In genomic region chr1:230066036-230066435, GRCh38 we compare ENCODE assay signal across 9 cellular contexts. TPM values are rescaled to one million over a fixed set of nuclear protein-coding genes. Genes with fewer than 3 reads are reported as not detected.
DNase-seq lines count a peak whose midpoint lies in the region; ATAC-seq lines count a peak whose summit lies in the region.
"Had no signal": no experiment of that assay in that cellular context is flagged by ENCODE, and none has a peak within 500 bp of the region (broad histone marks: within the 10 kb centered on the region; RNA-seq: fewer than 3 reads in every experiment).

No MANE protein-coding gene starts in this region.

- no peak for ATAC-seq in activated CD8-positive, alpha-beta memory T cell treated with anti-CD3 and anti-CD28 coated beads, Interleukin-2, amount 10 ng/mL, durations not matched to agents 7 days and 5 days
- no peak for ATAC-seq in GM18870 (IDR thresholded peaks at IDR 0.05; ENCODE audit: unreplicated experiment)

- CTCF ChIA-PET in activated CD8-positive, alpha-beta memory T cell treated with anti-CD3 and anti-CD28 coated beads, Interleukin-2, amount 10 ng/mL, durations not matched to agents 7 days and 5 days (lab: Charles Lee), result interaction anchor here (1.0 to 1.2 kb wide), 2 partner anchors 55 to 240 kb away, joined by 3 to 6 read pairs; no protein-coding TSS in a partner anchor
- CTCF ChIA-PET in activated CD4-positive, alpha-beta memory T cell treated with anti-CD3 and anti-CD28 coated beads for 36 hours (lab: Charles Lee), result no interaction called here

- H3K27me3 Mint-ChIP-seq in activated CD8-positive, alpha-beta memory T cell treated with anti-CD3 and anti-CD28 coated beads, Interleukin-2, amount 10 ng/mL, durations not matched to agents 7 days and 5 days, result peaks cover 17% of the 10 kb centered on the region
- H3K27me3 Mint-ChIP-seq in activated CD4-positive, alpha-beta memory T cell treated with anti-CD3 and anti-CD28 coated beads for 36 hours, result peaks cover 2% of the 10 kb centered on the region

- H3K4me1 ChIP-seq in iPS-20b (ENCODE audit: insufficient read depth, low read length), result peaks cover 15% of the 10 kb centered on the region; the same call in 1 of the 2 replicates

- intact Hi-C loops in activated CD4-positive, alpha-beta memory T cell treated with anti-CD3 and anti-CD28 coated beads for 36 hours (cut with micrococcal nuclease), result loop anchor here (2.0 to 5.0 kb wide), 3 partner anchors 35 to 911 kb away; partner anchors contain the start of genes ARV1 and TTC13

- H3K27ac Mint-ChIP-seq in activated CD8-positive, alpha-beta memory T cell treated with anti-CD3 and anti-CD28 coated beads, Interleukin-2, amount 10 ng/mL, durations not matched to agents 7 days and 5 days, result peak overlapping the region; percentile 90
- H3K27ac Mint-ChIP-seq in activated CD4-positive, alpha-beta memory T cell treated with anti-CD3 and anti-CD28 coated beads for 36 hours, result peak overlapping the region; percentile 83

- H3K36me3 Mint-ChIP-seq in activated CD8-positive, alpha-beta memory T cell treated with anti-CD3 and anti-CD28 coated beads, Interleukin-2, amount 10 ng/mL, durations not matched to agents 7 days and 5 days, result peaks cover 4% of the 10 kb centered on the region
- H3K36me3 Mint-ChIP-seq in activated CD4-positive, alpha-beta memory T cell treated with anti-CD3 and anti-CD28 coated beads for 36 hours, result no peaks in the 10 kb centered on the region

- peak overlapping the region; percentile 61; the same call in 1 of the 2 replicates for H3K9ac ChIP-seq in iPS-20b (ENCODE audit: low read depth, low read length)

- no peak for DNase-seq in activated CD8-positive, alpha-beta memory T cell treated with anti-CD3 and anti-CD28 coated beads, Interleukin-2, amount 10 ng/mL, durations not matched to agents 7 days and 5 days
- DNase-seq in activated CD8-positive, alpha-beta memory T cell treated with anti-CD3 and anti-CD28 coated beads, Interleukin-2, amount 50 U/mL, for 48 hours, result no peak
- no peak for DNase-seq in activated CD4-positive, alpha-beta memory T cell treated with anti-CD3 and anti-CD28 coated beads for 36 hours
- peak; percentile 55 for DNase-seq in superior temporal gyrus (ENCODE audit: extremely low spot score)
- no peak for DNase-seq in stimulated activated CD4-positive, alpha-beta T cell treated with anti-CD3 and anti-CD28 coated beads, Interleukin-4, amount 100 ng/mL, for 4 hours
- DNase-seq in activated CD4-positive, alpha-beta T cell treated with anti-CD3 and anti-CD28 coated beads, Interleukin-2, amount 50 U/mL, for 4 hours, result no peak
- DNase-seq: thyroid gland had no signal

- H3K9me3 ChIP-seq in iPS-20b (ENCODE audit: insufficient read depth, low read depth, low read length), result peaks cover 4% of the 10 kb centered on the region; the same call in 1 of the 2 replicates
- H3K9me3 ChIP-seq: thyroid gland had no signal

- POLR2A ChIA-PET in activated CD4-positive, alpha-beta memory T cell treated with anti-CD3 and anti-CD28 coated beads for 36 hours (lab: Charles Lee), result interaction anchor here (1.3 to 2.1 kb wide), 2 partner anchors 36 to 44 kb away, joined by 5 to 8 read pairs; no protein-coding TSS in a partner anchor

- peaks cover 18% of the 10 kb centered on the region for H3K27me3 ChIP-seq in iPS-20b (ENCODE audit: insufficient read depth, low read length)
- H3K27me3 ChIP-seq: thyroid gland had no signal

- H3K4me3 Mint-ChIP-seq in activated CD8-positive, alpha-beta memory T cell treated with anti-CD3 and anti-CD28 coated beads, Interleukin-2, amount 10 ng/mL, durations not matched to agents 7 days and 5 days, result peak overlapping the region; percentile 83
- H3K4me3 Mint-ChIP-seq in activated CD4-positive, alpha-beta memory T cell treated with anti-CD3 and anti-CD28 coated beads for 36 hours, result peak overlapping the region; percentile 80

- no peak overlapping the region for H3K27ac ChIP-seq in iPS-20b (ENCODE audit: low read length)

- H3K36me3 ChIP-seq in iPS-20b (ENCODE audit: insufficient read depth, low read depth, low read length), result no peaks in the 10 kb centered on the region
- H3K36me3 ChIP-seq: thyroid gland had no signal

- H3K4me3 ChIP-seq in iPS-20b (ENCODE audit: low read length), result peak overlapping the region; percentile 76

- H3K9me3 Mint-ChIP-seq in activated CD8-positive, alpha-beta memory T cell treated with anti-CD3 and anti-CD28 coated beads, Interleukin-2, amount 10 ng/mL, durations not matched to agents 7 days and 5 days (ENCODE audit: low read depth), result peaks cover 15% of the 10 kb centered on the region
- H3K9me3 Mint-ChIP-seq in activated CD4-positive, alpha-beta memory T cell treated with anti-CD3 and anti-CD28 coated beads for 36 hours, result peaks cover 3% of the 10 kb centered on the region

- H3K4me1 Mint-ChIP-seq in activated CD8-positive, alpha-beta memory T cell treated with anti-CD3 and anti-CD28 coated beads, Interleukin-2, amount 10 ng/mL, durations not matched to agents 7 days and 5 days, result peaks cover 23% of the 10 kb centered on the region
- H3K4me1 Mint-ChIP-seq in activated CD4-positive, alpha-beta memory T cell treated with anti-CD3 and anti-CD28 coated beads for 36 hours (ENCODE audit: low read depth), result peaks cover 30% of the 10 kb centered on the region

RNA-seq across cellular contexts. Expression of gene GALNT2, which starts 1.0 kb away (rescaled TPM):
- total RNA-seq in activated CD8-positive, alpha-beta memory T cell treated with anti-CD3 and anti-CD28 coated beads, Interleukin-2, amount 10 ng/mL, durations not matched to agents 7 days and 5 days, result 10 to 100 TPM; 25.0 to 30.2 TPM
- total RNA-seq in activated CD4-positive, alpha-beta memory T cell treated with anti-CD3 and anti-CD28 coated beads for 36 hours, result 10 to 100 TPM; 49.5 to 51.0 TPM
